Comparison of ENCODE assay signal across 1 cellular context in the genomic region with DNA sequence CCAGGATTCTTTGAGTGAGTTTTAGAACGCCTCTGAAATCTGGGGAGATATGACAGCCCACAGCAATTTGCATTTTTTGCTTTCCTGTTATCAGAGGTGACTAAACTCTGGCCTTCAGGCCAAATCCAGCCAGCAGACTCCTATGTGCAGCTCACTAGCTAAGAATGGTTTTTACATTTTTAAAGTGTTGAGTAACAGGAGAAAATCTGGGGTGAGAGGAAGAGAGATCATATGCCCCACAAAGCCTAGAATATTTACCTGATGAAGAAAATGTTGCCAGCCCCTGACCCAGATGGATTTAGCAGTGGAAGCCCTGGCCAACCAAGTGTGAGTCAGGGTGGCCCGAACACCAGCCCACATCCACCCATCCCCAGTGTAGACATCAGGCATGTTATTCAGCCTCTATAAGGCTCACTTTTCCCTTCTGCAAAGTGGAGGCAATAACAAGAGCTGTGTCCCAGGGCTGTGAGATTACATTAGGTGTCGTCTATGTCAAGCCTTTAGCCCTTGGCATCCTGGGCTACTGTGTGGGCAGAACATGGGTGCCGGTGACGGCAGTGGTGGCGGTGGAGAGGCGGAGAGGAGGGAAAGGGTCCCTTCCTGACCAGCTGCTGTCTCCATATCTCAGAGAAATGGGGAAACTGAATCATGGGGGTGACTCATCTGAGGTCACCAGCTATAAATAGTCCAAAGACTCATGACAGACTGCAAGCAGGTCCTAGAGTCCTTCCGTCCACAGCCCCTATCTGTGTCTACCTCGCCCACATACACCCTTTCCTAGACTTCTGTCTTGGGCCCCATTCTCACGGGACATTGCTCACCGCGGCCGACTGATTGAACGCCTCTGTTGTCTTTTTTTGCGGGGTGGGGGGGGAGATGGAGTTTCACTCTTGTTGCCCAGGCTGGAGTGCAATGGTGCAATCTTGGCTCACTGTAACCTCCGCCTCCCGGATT.
TF ChIP-seq lines count a peak whose summit lies in the region.

No MANE protein-coding gene starts in this region.

TF ChIP-seq in HCT116, 20 proteins besides CTCF, POLR2A, EP300 and RAD21:
- TF ChIP-seq JUND (IDR thresholded peaks at IDR 0.05): peak; percentile 99
- TF ChIP-seq ELF1 (IDR thresholded peaks at IDR 0.05; ENCODE audit: borderline replicate concordance, low read depth): no peak
- TF ChIP-seq, protein P1, sequence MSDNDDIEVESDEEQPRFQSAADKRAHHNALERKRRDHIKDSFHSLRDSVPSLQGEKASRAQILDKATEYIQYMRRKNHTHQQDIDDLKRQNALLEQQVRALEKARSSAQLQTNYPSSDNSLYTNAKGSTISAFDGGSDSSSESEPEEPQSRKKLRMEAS (IDR thresholded peaks at IDR 0.05): peak; percentile 62
- TF ChIP-seq, protein P2, sequence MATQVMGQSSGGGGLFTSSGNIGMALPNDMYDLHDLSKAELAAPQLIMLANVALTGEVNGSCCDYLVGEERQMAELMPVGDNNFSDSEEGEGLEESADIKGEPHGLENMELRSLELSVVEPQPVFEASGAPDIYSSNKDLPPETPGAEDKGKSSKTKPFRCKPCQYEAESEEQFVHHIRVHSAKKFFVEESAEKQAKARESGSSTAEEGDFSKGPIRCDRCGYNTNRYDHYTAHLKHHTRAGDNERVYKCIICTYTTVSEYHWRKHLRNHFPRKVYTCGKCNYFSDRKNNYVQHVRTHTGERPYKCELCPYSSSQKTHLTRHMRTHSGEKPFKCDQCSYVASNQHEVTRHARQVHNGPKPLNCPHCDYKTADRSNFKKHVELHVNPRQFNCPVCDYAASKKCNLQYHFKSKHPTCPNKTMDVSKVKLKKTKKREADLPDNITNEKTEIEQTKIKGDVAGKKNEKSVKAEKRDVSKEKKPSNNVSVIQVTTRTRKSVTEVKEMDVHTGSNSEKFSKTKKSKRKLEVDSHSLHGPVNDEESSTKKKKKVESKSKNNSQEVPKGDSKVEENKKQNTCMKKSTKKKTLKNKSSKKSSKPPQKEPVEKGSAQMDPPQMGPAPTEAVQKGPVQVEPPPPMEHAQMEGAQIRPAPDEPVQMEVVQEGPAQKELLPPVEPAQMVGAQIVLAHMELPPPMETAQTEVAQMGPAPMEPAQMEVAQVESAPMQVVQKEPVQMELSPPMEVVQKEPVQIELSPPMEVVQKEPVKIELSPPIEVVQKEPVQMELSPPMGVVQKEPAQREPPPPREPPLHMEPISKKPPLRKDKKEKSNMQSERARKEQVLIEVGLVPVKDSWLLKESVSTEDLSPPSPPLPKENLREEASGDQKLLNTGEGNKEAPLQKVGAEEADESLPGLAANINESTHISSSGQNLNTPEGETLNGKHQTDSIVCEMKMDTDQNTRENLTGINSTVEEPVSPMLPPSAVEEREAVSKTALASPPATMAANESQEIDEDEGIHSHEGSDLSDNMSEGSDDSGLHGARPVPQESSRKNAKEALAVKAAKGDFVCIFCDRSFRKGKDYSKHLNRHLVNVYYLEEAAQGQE (IDR thresholded peaks at IDR 0.05; ENCODE audit: low read depth): no peak
- TF ChIP-seq CBX3 (IDR thresholded peaks at IDR 0.05; ENCODE audit: low read depth): peak; percentile 83
- TF ChIP-seq YY1 (IDR thresholded peaks at IDR 0.05; ENCODE audit: extremely low read depth, insufficient replicate concordance, low read depth, low read length): no peak
- peak; percentile 97 for TF ChIP-seq SP1 (IDR thresholded peaks at IDR 0.05; ENCODE audit: low read depth)
- peak; percentile 80 for TF ChIP-seq SRF (IDR thresholded peaks at IDR 0.05; ENCODE audit: low read depth)
- TF ChIP-seq POLR2AphosphoS5 (IDR thresholded peaks at IDR 0.05; ENCODE audit: low read depth, low read length): peak; percentile 72
- TF ChIP-seq FOSL1 (IDR thresholded peaks at IDR 0.05; ENCODE audit: low read depth): peak; percentile 100
- TF ChIP-seq ZFX (IDR thresholded peaks at IDR 0.05): no peak; the same call in 1 of the 2 replicates
- TF ChIP-seq CEBPB (IDR thresholded peaks at IDR 0.05; ENCODE audit: low read depth): peak; percentile 63; the same call in 1 of the 2 replicates
- TF ChIP-seq, protein P3, sequence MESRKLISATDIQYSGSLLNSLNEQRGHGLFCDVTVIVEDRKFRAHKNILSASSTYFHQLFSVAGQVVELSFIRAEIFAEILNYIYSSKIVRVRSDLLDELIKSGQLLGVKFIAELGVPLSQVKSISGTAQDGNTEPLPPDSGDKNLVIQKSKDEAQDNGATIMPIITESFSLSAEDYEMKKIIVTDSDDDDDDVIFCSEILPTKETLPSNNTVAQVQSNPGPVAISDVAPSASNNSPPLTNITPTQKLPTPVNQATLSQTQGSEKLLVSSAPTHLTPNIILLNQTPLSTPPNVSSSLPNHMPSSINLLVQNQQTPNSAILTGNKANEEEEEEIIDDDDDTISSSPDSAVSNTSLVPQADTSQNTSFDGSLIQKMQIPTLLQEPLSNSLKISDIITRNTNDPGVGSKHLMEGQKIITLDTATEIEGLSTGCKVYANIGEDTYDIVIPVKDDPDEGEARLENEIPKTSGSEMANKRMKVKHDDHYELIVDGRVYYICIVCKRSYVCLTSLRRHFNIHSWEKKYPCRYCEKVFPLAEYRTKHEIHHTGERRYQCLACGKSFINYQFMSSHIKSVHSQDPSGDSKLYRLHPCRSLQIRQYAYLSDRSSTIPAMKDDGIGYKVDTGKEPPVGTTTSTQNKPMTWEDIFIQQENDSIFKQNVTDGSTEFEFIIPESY (IDR thresholded peaks at IDR 0.05; ENCODE audit: extremely low read depth, insufficient replicate concordance, low read length): peak; percentile 48
- TF ChIP-seq EGR1 (IDR thresholded peaks at IDR 0.05; ENCODE audit: low read depth): peak; percentile 70; the same call in 1 of the 2 replicates
- TF ChIP-seq, protein P4, sequence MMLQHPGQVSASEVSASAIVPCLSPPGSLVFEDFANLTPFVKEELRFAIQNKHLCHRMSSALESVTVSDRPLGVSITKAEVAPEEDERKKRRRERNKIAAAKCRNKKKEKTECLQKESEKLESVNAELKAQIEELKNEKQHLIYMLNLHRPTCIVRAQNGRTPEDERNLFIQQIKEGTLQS (IDR thresholded peaks at IDR 0.05): no peak; the same call in none of the 2 replicates
- no peak for TF ChIP-seq EZH2phosphoT487 (IDR thresholded peaks at IDR 0.05; ENCODE audit: borderline replicate concordance)
- no peak for TF ChIP-seq ZNF274 (IDR thresholded peaks at IDR 0.05; ENCODE audit: low read depth, low read length)
- peak; percentile 23 for TF ChIP-seq TCF7L2 (IDR thresholded peaks at IDR 0.05; ENCODE audit: borderline replicate concordance, extremely low read depth, insufficient read depth, insufficient read length)
- peak; percentile 64; the same call in 1 of the 2 replicates for TF ChIP-seq SIN3A (IDR thresholded peaks at IDR 0.05; ENCODE audit: low read depth)
- TF ChIP-seq EZH2 (IDR thresholded peaks at IDR 0.05): no peak
TF ChIP-seq in HCT116: peak in this region for 12.
